ENCODE assay signal across 8 cellular contexts in genomic region chr2:218285604-218286003, GRCh38. TPM values are rescaled to one million over a fixed set of nuclear protein-coding genes. Genes with fewer than 3 reads are reported as not detected.
DNase-seq lines count a peak whose midpoint lies in the region; ATAC-seq and TF ChIP-seq lines count a peak whose summit lies in the region.

No MANE protein-coding gene starts in this region.

- H2BK120ac ChIP-seq in neuronal stem cell (ENCODE audit: low read depth, low read length): no peak overlapping the region

- no CpG with 5 or more reads among the region's 6 CpGs for WGBS in neuronal stem cell (ENCODE audit: extremely low coverage in 2 of 2, insufficient read length in 2 of 2, insufficient replicate concordance in 1 of 2), 2 donors

- CTCF ChIA-PET in CD4-positive, alpha-beta memory T cell (lab: Charles Lee; ENCODE audit: partially characterized antibody): interaction anchor here (0.6 to 20.1 kb wide), 8 partner anchors 10 to 110 kb away, joined by 3 to 446 read pairs (median 16); partner anchors contain the start of genes AAMP, CATIP and PNKD
- CTCF ChIA-PET in PC-9 (lab: Charles Lee): interaction anchor here (2.9 kb wide), 1 partner anchor 13 kb away, joined by 13 read pairs; no protein-coding TSS in a partner anchor

- H3K36me3 Mint-ChIP-seq in CD4-positive, alpha-beta memory T cell: peaks cover 4 to 43% of the 10 kb centered on the region in 2 donors

- H2AFZ ChIP-seq in PC-9 (no peak overlapping the region), neuronal stem cell (ENCODE audit: low read length) (no peak overlapping the region)

- H3K23ac ChIP-seq in neuronal stem cell (ENCODE audit: low read depth, low read length, poor library complexity): peak overlapping the region; percentile 1

- H3K36me3 ChIP-seq in CD4-positive, alpha-beta memory T cell (ENCODE audit: insufficient read depth, low read length): peaks cover 26% of the 10 kb centered on the region
- peaks cover 8% of the 10 kb centered on the region; the same call in 1 of the 2 replicates for H3K36me3 ChIP-seq in PC-9 (ENCODE audit: low read depth)
- no peaks in the 10 kb centered on the region for H3K36me3 ChIP-seq in neuronal stem cell (replicated peaks in 1 of 2; ENCODE audit: control insufficient read depth in 2 of 2, insufficient read depth in 2 of 2, low read length in 2 of 2)

- H3K4me3 ChIP-seq in CD4-positive, alpha-beta memory T cell (ENCODE audit: low read length in 2 of 2): peak overlapping the region; percentile 53 to 86
- H3K4me3 ChIP-seq in PC-9: peak overlapping the region; percentile 56
- peak overlapping the region; percentile 54 for H3K4me3 ChIP-seq in epithelial cell of esophagus (ENCODE audit: low read length)
- H3K4me3 ChIP-seq in neuronal stem cell (ENCODE audit: low read length in 2 of 2): no peak overlapping the region

- no peaks in the 10 kb centered on the region for H3K9me3 Mint-ChIP-seq in CD4-positive, alpha-beta memory T cell

- no peak for ATAC-seq in GM18511 (IDR thresholded peaks at IDR 0.05; ENCODE audit: unreplicated experiment)

- TF ChIP-seq CTCF in PC-9 (conservative IDR thresholded peaks at IDR 0.05) (no peak), epithelial cell of esophagus (IDR thresholded peaks at IDR 0.05; ENCODE audit: insufficient read depth, low read depth, low read length, missing control alignments) (no peak), GM10266 (IDR thresholded peaks at IDR 0.05; ENCODE audit: control insufficient read depth, insufficient read depth, low read depth, missing control alignments) (no peak)

- H3K79me2 ChIP-seq in PC-9 (ENCODE audit: low read depth): peaks cover 88% of the 10 kb centered on the region

- H3K14ac ChIP-seq in neuronal stem cell (ENCODE audit: low read length): no peak overlapping the region

- H3K27me3 ChIP-seq in CD4-positive, alpha-beta memory T cell (ENCODE audit: insufficient read depth, low read length): no peaks in the 10 kb centered on the region
- H3K27me3 ChIP-seq in PC-9 (ENCODE audit: insufficient read depth, low read depth) (no peaks in the 10 kb centered on the region), neuronal stem cell (ENCODE audit: control insufficient read depth in 3 of 3, insufficient read depth in 3 of 3, low read depth in 1 of 3, low read length in 3 of 3) (peaks cover 0 to under 1% (median 0%) of the 10 kb centered on the region in 3 experiments)

- no peak overlapping the region for H2BK15ac ChIP-seq in neuronal stem cell (ENCODE audit: low read length)

- no peaks in the 10 kb centered on the region for H3K9me2 ChIP-seq in PC-9 (ENCODE audit: insufficient read depth)

- peak overlapping the region; percentile 94 for H3K27ac ChIP-seq in CD4-positive, alpha-beta memory T cell (ENCODE audit: low read depth, low read length)
- H3K27ac ChIP-seq in PC-9 (peak overlapping the region; percentile 98), neuronal stem cell (replicated peaks; ENCODE audit: low read length) (no peak overlapping the region)

- H3K4me3 Mint-ChIP-seq in CD4-positive, alpha-beta memory T cell: peak overlapping the region; percentile 90 to 97 (median 91)

- POLR2A ChIA-PET in CD4-positive, alpha-beta memory T cell (lab: Charles Lee; ENCODE audit: partially characterized antibody): interaction anchor here (0.8 to 11.0 kb wide), 13 partner anchors 10 to 425 kb away, joined by 3 to 188 read pairs (median 3); partner anchors contain the start of genes AAMP, CTDSP1 and PNKD
- POLR2A ChIA-PET in PC-9 (lab: Charles Lee; ENCODE audit: unreplicated experiment): interaction anchor here (0.5 kb wide), 1 partner anchor 705 kb away, joined by 7 read pairs; no protein-coding TSS in a partner anchor

- no peak overlapping the region for H4K8ac ChIP-seq in neuronal stem cell (ENCODE audit: low read depth, low read length)

- no peak overlapping the region for H2BK5ac ChIP-seq in neuronal stem cell (ENCODE audit: low read length)

- peak overlapping the region; percentile 6 for H3K18ac ChIP-seq in neuronal stem cell (ENCODE audit: low read length)

- intact Hi-C loops in CD4-positive, alpha-beta memory T cell (cut with micrococcal nuclease): loop anchor here (1.0 to 5.0 kb wide), 4 partner anchors 15 to 1102 kb away; partner anchors contain the start of genes AAMP, CNOT9, DNPEP and PNKD
- intact Hi-C loops in PC-9 (cut with micrococcal nuclease; ENCODE audit: unreplicated experiment): no loop called here

- H3K9ac ChIP-seq in neuronal stem cell (ENCODE audit: low read depth, low read length, poor library complexity): no peak overlapping the region

- no peaks in the 10 kb centered on the region for H3K79me1 ChIP-seq in neuronal stem cell (ENCODE audit: low read depth, low read length)

- H2BK12ac ChIP-seq in neuronal stem cell (ENCODE audit: low read length): no peak overlapping the region

- H3K4me1 Mint-ChIP-seq in CD4-positive, alpha-beta memory T cell: peaks cover 52 to 90% (median 71%) of the 10 kb centered on the region in 4 donors

- H3K27me3 Mint-ChIP-seq in CD4-positive, alpha-beta memory T cell: no peaks in the 10 kb centered on the region

- peak overlapping the region; percentile 12 for H2AK5ac ChIP-seq in neuronal stem cell (ENCODE audit: low read depth, low read length)

- H3F3A ChIP-seq in PC-9 (ENCODE audit: insufficient read depth, low read depth): peaks cover 76% of the 10 kb centered on the region

- H3K27ac Mint-ChIP-seq in CD4-positive, alpha-beta memory T cell: peak overlapping the region; percentile 98 to 100 (median 99)

- no peaks in the 10 kb centered on the region for H3K9me3 ChIP-seq in CD4-positive, alpha-beta memory T cell (ENCODE audit: control insufficient read depth in 1 of 2, low read length in 2 of 2)
- H3K9me3 ChIP-seq in PC-9 (ENCODE audit: insufficient read depth, low read depth) (no peaks in the 10 kb centered on the region), neuronal stem cell (replicated peaks in 1 of 2; ENCODE audit: control insufficient read depth in 2 of 2, insufficient read depth in 1 of 2, low read depth in 1 of 2, low read length in 2 of 2) (no peaks in the 10 kb centered on the region)

- H4K91ac ChIP-seq in neuronal stem cell (ENCODE audit: low read depth, low read length, poor library complexity): no peak overlapping the region

- no TSS peak for BruUV-seq in PC-9 (replicated peaks; lab: Mats Ljungman, UMichigan)

- H3K4me2 ChIP-seq in PC-9 (peak overlapping the region; percentile 94), neuronal stem cell (ENCODE audit: insufficient read depth, low read length, poor library complexity, severe bottlenecking) (no peak overlapping the region)

- H4K20me1 ChIP-seq in PC-9 (ENCODE audit: insufficient read depth): peaks cover 3% of the 10 kb centered on the region; the same call in 1 of the 2 replicates

- H3K4ac ChIP-seq in neuronal stem cell (ENCODE audit: low read length): no peak overlapping the region

- peaks cover 87% of the 10 kb centered on the region for H3K4me1 ChIP-seq in CD4-positive, alpha-beta memory T cell (ENCODE audit: insufficient read depth, low read length)
- H3K4me1 ChIP-seq in PC-9 (replicated peaks; ENCODE audit: insufficient read depth) (peaks cover 94% of the 10 kb centered on the region), neuronal stem cell (ENCODE audit: control insufficient read depth in 2 of 2, insufficient read depth in 1 of 2, low read depth in 1 of 2, low read length in 2 of 2) (peaks cover 8 to 23% of the 10 kb centered on the region in 2 donors)

- peak in 1 of 5 donors; percentile 58 for DNase-seq in CD4-positive, alpha-beta memory T cell
- peak in 1 of 2 experiments; percentile 46 for DNase-seq in PC-9
- peak; percentile 72 for DNase-seq in epithelial cell of esophagus (ENCODE audit: low read depth)
- DNase-seq in neuronal stem cell (ENCODE audit: low spot score): no peak
- DNase-seq in GM10266 (ENCODE audit: extremely low spot score): no peak
- DNase-seq in RKO (ENCODE audit: low spot score): no peak
- no peak for DNase-seq in DMS53 treated with DMSO at 0.1 percent for 48 hours (lab: John Stamatoyannopoulos, UW; ENCODE audit: unreplicated experiment)

RNA-seq across cellular contexts. Expression of gene TMBIM1, which starts 6.7 kb away (rescaled TPM):
- total RNA-seq in CD4-positive, alpha-beta memory T cell: 100 to 1,000 TPM; 140 to 144 TPM
- polyA plus RNA-seq in CD4-positive, alpha-beta memory T cell: 100 to 1,000 TPM; 176 to 220 TPM
- total RNA-seq in PC-9 (2021): 172 and 187 TPM in 2 replicates
- polyA plus RNA-seq in neuronal stem cell (2013, experiment 1 of 2): 10.4 TPM
- 10.7 TPM for polyA plus RNA-seq in neuronal stem cell (2013, experiment 2 of 2)

RNA-seq across cellular contexts. Expression of gene PNKD, which starts 15.3 kb away (rescaled TPM):
- total RNA-seq in CD4-positive, alpha-beta memory T cell: 10 to 100 TPM; 31.1 to 33.6 TPM
- 100 to 1,000 TPM in 1 of 2 donors, 10 to 100 TPM in 1; 84.3 to 101 TPM for polyA plus RNA-seq in CD4-positive, alpha-beta memory T cell
- total RNA-seq in PC-9 (2021): 94.7 and 102 TPM in 2 replicates
- 58.6 TPM for polyA plus RNA-seq in neuronal stem cell (2013, experiment 1 of 2)
- 61.7 TPM for polyA plus RNA-seq in neuronal stem cell (2013, experiment 2 of 2)

RNA-seq across cellular contexts. Expression of gene AAMP, which starts 15.7 kb away (rescaled TPM):
- 10 to 100 TPM; 66.2 to 66.3 TPM for total RNA-seq in CD4-positive, alpha-beta memory T cell
- polyA plus RNA-seq in CD4-positive, alpha-beta memory T cell: 100 to 1,000 TPM in 1 of 2 donors, 10 to 100 TPM in 1; 78.9 to 101 TPM
- total RNA-seq in PC-9 (2021): 126 and 165 TPM in 2 replicates
- polyA plus RNA-seq in neuronal stem cell (2013, experiment 1 of 2): 45.1 TPM
- 38.9 TPM for polyA plus RNA-seq in neuronal stem cell (2013, experiment 2 of 2)

RNA-seq across cellular contexts. Expression of gene GPBAR1, which starts 24.8 kb away (rescaled TPM):
- total RNA-seq in CD4-positive, alpha-beta memory T cell: 1 to 10 TPM; 1.0 to 1.2 TPM
- polyA plus RNA-seq in CD4-positive, alpha-beta memory T cell: under 1 TPM; 0.17 to 0.32 TPM
- total RNA-seq in PC-9 (2021): 0.20 and 0.22 TPM in 2 replicates
- 0.46 TPM for polyA plus RNA-seq in neuronal stem cell (2013, experiment 1 of 2)
- polyA plus RNA-seq in neuronal stem cell (2013, experiment 2 of 2): 0.44 TPM

Comparison
In these comparisons a context has a peak if more than half of its experiments do, and no peak if none do; other contexts are left out.
1. H3K4me3 ChIP-seq: peak in CD4-positive, alpha-beta memory T cell (2 of 2), PC-9 (single experiment) and epithelial cell of esophagus (single experiment); none in neuronal stem cell (0 of 2).